ENCODE assay signal across 11 cellular contexts in genomic region chr21:43663033-43663432, GRCh38.
"Had no signal": no experiment of that assay in that cellular context is flagged by ENCODE, and none has a peak within 500 bp of the region (broad histone marks: within the 10 kb centered on the region; RNA-seq: fewer than 3 reads in every experiment).

No MANE protein-coding gene starts in this region.

- DNase-seq: activated naive CD4-positive, alpha-beta T cell; body of pancreas; caudate nucleus; colonic mucosa; islet precursor cell; mammary epithelial cell; pancreas; SHP77 treated with DMSO at 0.1 percent for 48 hours; spleen had no signal

- H3K27ac Mint-ChIP-seq: WTC11 had no signal

- ATAC-seq: body of pancreas, pancreas, sciatic nerve, WTC11 had no signal

- H3K4me3 Mint-ChIP-seq: WTC11 had no signal
